ENCODE assay signal across 22 cellular contexts in genomic region chr4:184021389-184021788, GRCh38.
DNase-seq lines count a peak whose midpoint lies in the region; ATAC-seq, FAIRE-seq and TF ChIP-seq lines count a peak whose summit lies in the region.
"Had no signal": no experiment of that assay in that cellular context is flagged by ENCODE, and none has a peak within 500 bp of the region (broad histone marks: within the 10 kb centered on the region; RNA-seq: fewer than 3 reads in every experiment).

No MANE protein-coding gene starts in this region.

- no peak for TF ChIP-seq CTCF in K562 (IDR thresholded peaks at IDR 0.05 in 2 of 3, conservative IDR thresholded peaks at IDR 0.05 in 1 of 3; ENCODE audit: insufficient read depth in 2 of 3, low read depth in 1 of 3, low read length in 3 of 3)
- TF ChIP-seq CTCF in left lung (IDR thresholded peaks at IDR 0.05): no peak
- no peak for TF ChIP-seq CTCF in esophagus muscularis mucosa (IDR thresholded peaks at IDR 0.05)

- BruUV-seq in K562 (replicated peaks; lab: Mats Ljungman, UMichigan): no TSS peak

- POLR2A ChIA-PET in K562 (lab: Yijun Ruan, JAX): no interaction called here

- H3K27me3 ChIP-seq in K562 (ENCODE audit: control insufficient read depth in 2 of 2, insufficient read depth in 2 of 2, low read length in 2 of 2): peaks cover 15 to 17% of the 10 kb centered on the region in 2 experiments; a peak in 4 of 5 replicates
- H3K27me3 ChIP-seq in left lung: no peaks in the 10 kb centered on the region
- no peaks in the 10 kb centered on the region for H3K27me3 ChIP-seq in esophagus muscularis mucosa
- H3K27me3 ChIP-seq: BLaER1, MG63, SJSA1 had no signal

- no peaks in the 10 kb centered on the region for H3K4me1 ChIP-seq in K562 (replicated peaks in 1 of 2; ENCODE audit: control insufficient read depth in 2 of 2, insufficient read depth in 2 of 2, low read length in 2 of 2)
- H3K4me1 ChIP-seq in left lung: no peaks in the 10 kb centered on the region
- peaks cover 0 to 7% (median 5%) of the 10 kb centered on the region in 4 donors for H3K4me1 ChIP-seq in esophagus muscularis mucosa
- H3K4me1 ChIP-seq: BLaER1, SJSA1 had no signal

- 0% methylated on average over 3 of the region's 3 CpGs for WGBS in K562 (ENCODE audit: insufficient coverage, low coverage, missing lambda C conversion rate)
- 90% methylated on average over 3 of the region's 3 CpGs for WGBS in esophagus muscularis mucosa

- TF ChIP-seq EP300 in K562 (IDR thresholded peaks at IDR 0.05; ENCODE audit: low read length): no peak
- no peak for TF ChIP-seq EP300 in esophagus muscularis mucosa (IDR thresholded peaks at IDR 0.05)

- no peaks in the 10 kb centered on the region for H3K9me3 ChIP-seq in K562 (replicated peaks; ENCODE audit: control insufficient read depth, insufficient read depth, low read depth, low read length)
- no peaks in the 10 kb centered on the region for H3K9me3 ChIP-seq in left lung
- H3K9me3 ChIP-seq in esophagus muscularis mucosa: no peaks in the 10 kb centered on the region
- H3K9me3 ChIP-seq: BLaER1, MG63, SJSA1 had no signal

- DNase-seq in NCI-H748 (lab: John Stamatoyannopoulos, UW; ENCODE audit: unreplicated experiment): peak; percentile 43
- no peak for DNase-seq in NCI-H748 treated with DMSO at 0.1 percent for 48 hours (lab: John Stamatoyannopoulos, UW)
- DNase-seq in K562 (ENCODE audit: extremely low read depth in 1 of 4, low spot score in 3 of 4): no peak
- no peak for DNase-seq in left lung
- no peak for DNase-seq in NCI-H2107 treated with DMSO at 0.1 percent for 48 hours (lab: John Stamatoyannopoulos, UW; ENCODE audit: unreplicated experiment)
- no peak for DNase-seq in esophagus muscularis mucosa (ENCODE audit: extremely low spot score)
- no peak for DNase-seq in substantia nigra (lab: John Stamatoyannopoulos, UW)
- DNase-seq: CD8-positive, alpha-beta T cell; GDM1; GOT3; MG63; NCI-H1105 treated with DMSO at 0.1 percent for 48 hours; NCI-H1694 treated with DMSO at 0.1 percent for 48 hours; NCI-H345; NCI-H526; NK-92 treated with Interleukin-12 subunit alpha and Interleukin-12 subunit beta, amount 100 ng/mL, for 24 hours had no signal

- H3K9ac ChIP-seq in K562 (ENCODE audit: insufficient read depth in 1 of 2, low read depth in 2 of 2, low read length in 2 of 2): no peak overlapping the region
- H3K9ac ChIP-seq: BLaER1, KMS-11 had no signal

- H3K4me2 ChIP-seq in K562 (ENCODE audit: insufficient read depth, low read length): no peak overlapping the region
- H3K4me2 ChIP-seq: BLaER1, KMS-11 had no signal

- TF ChIP-seq POLR2A in K562 (conservative IDR thresholded peaks at IDR 0.05) (no peak), esophagus muscularis mucosa (IDR thresholded peaks at IDR 0.05; ENCODE audit: low read depth) (no peak)

- H3K27ac ChIP-seq in K562 (ENCODE audit: extremely low read depth, low read depth, low read length): no peak overlapping the region
- no peak overlapping the region for H3K27ac ChIP-seq in left lung
- no peak overlapping the region for H3K27ac ChIP-seq in esophagus muscularis mucosa (replicated peaks in 1 of 4)
- no peak overlapping the region for H3K27ac ChIP-seq in substantia nigra (ENCODE audit: low read depth, low read length, poor library complexity, severe bottlenecking)
- H3K27ac ChIP-seq: BLaER1, KMS-11, SJSA1 had no signal

- H3K4me3 ChIP-seq in K562 (no peak overlapping the region), left lung (no peak overlapping the region), esophagus muscularis mucosa (no peak overlapping the region)
- H3K4me3 ChIP-seq: BLaER1, MG63, SJSA1 had no signal

- FAIRE-seq in K562 (lab: Jason Lieb, UNC): no peak
- FAIRE-seq: GM12891, GM18507 had no signal

- no peak for ATAC-seq in K562
- peak; percentile 62 for ATAC-seq in left lung
- no peak for ATAC-seq in HG03196 (IDR thresholded peaks at IDR 0.05; ENCODE audit: unreplicated experiment)
- ATAC-seq: CD8-positive, alpha-beta T cell had no signal

- in situ Hi-C loops in K562 (cut with MboI): no loop called here

- no peaks in the 10 kb centered on the region for H4K20me1 ChIP-seq in K562 (replicated peaks; ENCODE audit: control insufficient read depth, insufficient read depth, low read length)
- H4K20me1 ChIP-seq: BLaER1 had no signal

- no peak overlapping the region for H2AFZ ChIP-seq in K562 (ENCODE audit: low read depth, low read length)

- no peaks in the 10 kb centered on the region for H3K79me2 ChIP-seq in K562 (ENCODE audit: control insufficient read depth, insufficient read depth, low read length)

- no peak for TF ChIP-seq RAD21 in K562 (CRISPR knock-in tag; conservative IDR thresholded peaks at IDR 0.05 in 1 of 2, IDR thresholded peaks at IDR 0.05 in 1 of 2)

- H3K36me3 ChIP-seq in K562 (ENCODE audit: control insufficient read depth, insufficient read depth, low read length) (no peaks in the 10 kb centered on the region), left lung (no peaks in the 10 kb centered on the region), esophagus muscularis mucosa (peaks cover 0 to 10% (median 0%) of the 10 kb centered on the region in 4 donors)
- H3K36me3 ChIP-seq: BLaER1, MG63, SJSA1 had no signal

- no peaks in the 10 kb centered on the region for H3K9me1 ChIP-seq in K562 (ENCODE audit: control insufficient read depth, insufficient read depth, low read length)

- intact Hi-C loops in K562 (cut with micrococcal nuclease) (no loop called here), left lung (cut with DNase I) (no loop called here), esophagus muscularis mucosa (cut with DNase I) (no loop called here)

- CTCF ChIA-PET in K562 (lab: Yijun Ruan, JAX; ENCODE audit: low intra/inter-chr PET ratio): no interaction called here

TF ChIP-seq in K562, 482 proteins besides CTCF, POLR2A, EP300 and RAD21:
- 0 out of 2 replicates have a peak, but pooled peaks have one; percentile 12 for TF ChIP-seq PKNOX1 (IDR thresholded peaks at IDR 0.05)
- no peak for TF ChIP-seq TBL1XR1 (IDR thresholded peaks at IDR 0.05; ENCODE audit: low read length in 2 of 2)
- TF ChIP-seq ZNF79 (CRISPR knock-in tag; IDR thresholded peaks at IDR 0.05; ENCODE audit: low read depth): no peak
- TF ChIP-seq ZBTB7A (IDR thresholded peaks at IDR 0.05; ENCODE audit: borderline replicate concordance, control insufficient read depth, low read depth, low read length): no peak
- TF ChIP-seq PBX2 (CRISPR knock-in tag; IDR thresholded peaks at IDR 0.05; ENCODE audit: low read depth): no peak
- TF ChIP-seq PBX2 (tag; conservative IDR thresholded peaks at IDR 0.05; ENCODE audit: low read depth): 0 out of 2 replicates have a peak, but pooled peaks have one; percentile 53
- TF ChIP-seq PHF21A (IDR thresholded peaks at IDR 0.05; ENCODE audit: borderline replicate concordance, low read depth): no peak
- TF ChIP-seq ARID3A (IDR thresholded peaks at IDR 0.05; ENCODE audit: borderline replicate concordance, low read depth, low read length): no peak
- no peak for TF ChIP-seq ZNF644 (tag; IDR thresholded peaks at IDR 0.05; ENCODE audit: low read depth)
- TF ChIP-seq FOXJ2 (tag; IDR thresholded peaks at IDR 0.05): peak; percentile 99
- no peak for TF ChIP-seq HDAC3 (IDR thresholded peaks at IDR 0.05; ENCODE audit: borderline replicate concordance, partially characterized antibody)
- no peak for TF ChIP-seq FIP1L1 (IDR thresholded peaks at IDR 0.05; ENCODE audit: low read depth, low read length, poor library complexity, severe bottlenecking)
- TF ChIP-seq ARID1B (IDR thresholded peaks at IDR 0.05): no peak
- TF ChIP-seq SMARCB1 (IDR thresholded peaks at IDR 0.05; ENCODE audit: insufficient read length, low read depth): no peak
